ENCODE assay signal across 9 cellular contexts in the genomic region with DNA sequence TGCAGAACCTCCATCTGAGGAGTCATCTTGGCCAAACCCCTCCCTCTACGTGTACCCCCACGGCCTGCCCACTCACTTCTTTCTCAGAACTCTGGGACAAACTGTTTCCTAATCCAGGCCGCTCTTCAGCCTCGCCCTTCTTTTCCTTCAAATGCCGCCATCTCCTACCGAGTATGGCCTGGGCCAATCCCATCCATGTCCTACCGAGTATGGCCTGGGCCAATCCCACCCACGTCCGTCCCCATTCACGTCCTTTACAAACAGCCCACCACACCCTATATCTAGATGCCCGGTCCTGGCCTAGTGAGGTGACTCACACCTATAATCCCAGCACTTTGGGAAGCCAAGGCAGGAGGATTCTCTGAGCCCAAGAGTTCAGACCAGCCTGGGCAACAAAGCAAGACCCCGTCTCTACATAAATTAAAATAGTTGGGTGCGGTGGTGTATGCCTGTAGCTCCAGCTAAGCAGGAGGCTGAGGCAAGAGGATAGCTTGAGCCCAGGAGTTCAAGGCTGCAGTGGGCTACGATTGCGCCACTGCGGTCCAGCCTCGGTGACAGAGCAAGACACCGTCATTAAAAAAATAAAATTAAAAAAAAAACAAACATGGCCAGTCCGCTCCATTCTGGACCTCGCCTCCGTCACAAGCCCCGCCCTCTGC. TPM values are rescaled to one million over a fixed set of nuclear protein-coding genes. Genes with fewer than 3 reads are reported as not detected.
DNase-seq lines count a peak whose midpoint lies in the region; ATAC-seq and TF ChIP-seq lines count a peak whose summit lies in the region.
"Had no signal": no experiment of that assay in that cellular context is flagged by ENCODE, and none has a peak within 500 bp of the region (broad histone marks: within the 10 kb centered on the region; RNA-seq: fewer than 3 reads in every experiment).

No MANE protein-coding gene starts in this region.

- H3K27me3 ChIP-seq in KMS-11 (ENCODE audit: insufficient read depth, low read depth) (no peaks in the 10 kb centered on the region), aorta (ENCODE audit: control insufficient read depth in 1 of 2, insufficient read depth in 2 of 2, low read length in 1 of 2) (no peaks in the 10 kb centered on the region)
- no peaks in the 10 kb centered on the region for H3K27me3 ChIP-seq in naive thymus-derived CD4-positive, alpha-beta T cell (ENCODE audit: control insufficient read depth in 2 of 2, insufficient read depth in 2 of 2, low read length in 2 of 2)

- H3K4me1 Mint-ChIP-seq in naive thymus-derived CD4-positive, alpha-beta T cell: peaks cover 10 to 22% (median 16%) of the 10 kb centered on the region in 7 donors

- no peak overlapping the region for H3K27ac ChIP-seq in KMS-11
- H3K27ac ChIP-seq in cingulate gyrus (ENCODE audit: low read depth, low read length): peak overlapping the region; percentile 55
- H3K27ac ChIP-seq in naive thymus-derived CD4-positive, alpha-beta T cell (ENCODE audit: low read depth, low read length): peak overlapping the region; percentile 79
- no peak overlapping the region for H3K27ac ChIP-seq in aorta (ENCODE audit: low read depth in 1 of 2, low read length in 2 of 2)

- H3K4me3 Mint-ChIP-seq in naive thymus-derived CD4-positive, alpha-beta T cell: peak overlapping the region; percentile 89 to 100 (median 97)

- DNase-seq in AG04449 (ENCODE audit: low read depth, low spot score) (no peak), aorta (no peak), NCI-H2227 (lab: John Stamatoyannopoulos, UW; ENCODE audit: unreplicated experiment) (no peak), NCI-H82 treated with DMSO at 0.1 percent for 48 hours (lab: John Stamatoyannopoulos, UW; ENCODE audit: unreplicated experiment) (no peak)
- DNase-seq in naive thymus-derived CD4-positive, alpha-beta T cell: no peak

- no peaks in the 10 kb centered on the region for H3K9me3 ChIP-seq in naive thymus-derived CD4-positive, alpha-beta T cell (ENCODE audit: control insufficient read depth in 2 of 3, low read length in 3 of 3)
- no peaks in the 10 kb centered on the region for H3K9me3 ChIP-seq in aorta (ENCODE audit: control insufficient read depth, low read length)

- no peak overlapping the region for H3K9ac ChIP-seq in KMS-11

- H3K4me3 ChIP-seq in AG04449 (ENCODE audit: low read depth, low read length) (peak overlapping the region; percentile 75), KMS-11 (IDR thresholded peaks at IDR 0.05; ENCODE audit: insufficient read depth, low read depth, low read length) (no peak overlapping the region), aorta (ENCODE audit: low read length in 2 of 2) (no peak overlapping the region)
- H3K4me3 ChIP-seq in naive thymus-derived CD4-positive, alpha-beta T cell (ENCODE audit: low read length): peak overlapping the region; percentile 86

- H3K9me3 Mint-ChIP-seq in naive thymus-derived CD4-positive, alpha-beta T cell: no peaks in the 10 kb centered on the region

- peak overlapping the region; percentile 22 to 96 (median 93) for H3K27ac Mint-ChIP-seq in naive thymus-derived CD4-positive, alpha-beta T cell

- no peak for ATAC-seq in naive thymus-derived CD4-positive, alpha-beta T cell
- no peak for ATAC-seq in aorta (ENCODE audit: low FRiP score)
- ATAC-seq in activated CD4-positive, CD25-positive, alpha-beta regulatory T cell treated with anti-CD3 and anti-CD28 coated beads, Interleukin-2, amount 50 U/mL, for 24 hours: no peak

- H3K36me3 Mint-ChIP-seq in naive thymus-derived CD4-positive, alpha-beta T cell: peaks cover 0 to 2% (median 0%) of the 10 kb centered on the region in 5 donors

- CTCF ChIA-PET in AG04449 (lab: Yijun Ruan, JAX): interaction anchor here (0.7 to 1.7 kb wide), 4 partner anchors 10 to 75 kb away, joined by 3 to 23 read pairs (median 4); no protein-coding TSS in a partner anchor
- CTCF ChIA-PET in naive thymus-derived CD4-positive, alpha-beta T cell (lab: Charles Lee): interaction anchor here (0.9 to 1.1 kb wide), 3 partner anchors 11 to 66 kb away, joined by 3 read pairs; a partner anchor contains a TSS

- no peaks in the 10 kb centered on the region for H4K20me1 ChIP-seq in KMS-11 (ENCODE audit: insufficient read depth)

- POLR2A ChIA-PET in AG04449 (lab: Yijun Ruan, JAX): interaction anchor here (0.7 to 1.1 kb wide), 3 partner anchors 66 to 82 kb away, joined by 3 to 4 read pairs (median 3); a partner anchor contains a TSS
- POLR2A ChIA-PET in naive thymus-derived CD4-positive, alpha-beta T cell (lab: Charles Lee): interaction anchor here (0.9 to 1.1 kb wide), 3 partner anchors 10 to 66 kb away, joined by 4 to 7 read pairs (median 4); a partner anchor contains a TSS

- H3K4me1 ChIP-seq in KMS-11 (ENCODE audit: low read depth, poor library complexity, severe bottlenecking): no peaks in the 10 kb centered on the region
- H3K4me1 ChIP-seq in naive thymus-derived CD4-positive, alpha-beta T cell (ENCODE audit: control insufficient read depth in 2 of 2, insufficient read depth in 2 of 2, low read length in 2 of 2): peaks cover 6 to 7% of the 10 kb centered on the region in 2 donors
- H3K4me1 ChIP-seq in aorta (ENCODE audit: control insufficient read depth in 1 of 2, insufficient read depth in 2 of 2, low read length in 2 of 2): no peaks in the 10 kb centered on the region

- H3K4me2 ChIP-seq in KMS-11: peak overlapping the region; percentile 77; the same call in 1 of the 2 replicates

- H2AFZ ChIP-seq in KMS-11 (ENCODE audit: low read depth): no peak overlapping the region

- TF ChIP-seq CTCF in AG04449 (IDR thresholded peaks at IDR 0.05; ENCODE audit: insufficient read depth, low read length, missing control alignments) (no peak), KMS-11 (conservative IDR thresholded peaks at IDR 0.05; ENCODE audit: low read depth, low read length) (no peak)

- intact Hi-C loops in naive thymus-derived CD4-positive, alpha-beta T cell (cut with micrococcal nuclease): loop anchor here in 1 of 2 donors (5.0 kb wide), 2 partner anchors 445 to 1185 kb away; a partner anchor contains a TSS
- intact Hi-C loops in aorta (cut with DNase I): loop anchor here in 1 of 2 donors (10.0 kb wide), 1 partner anchor 1333 kb away; no protein-coding TSS in a partner anchor

- peaks cover 0 to 2% (median 0%) of the 10 kb centered on the region in 5 donors for H3K27me3 Mint-ChIP-seq in naive thymus-derived CD4-positive, alpha-beta T cell

- peaks cover 5% of the 10 kb centered on the region; the same call in 1 of the 2 replicates for H3K79me2 ChIP-seq in KMS-11 (ENCODE audit: insufficient read depth, low read depth)

- no peaks in the 10 kb centered on the region for H3K36me3 ChIP-seq in KMS-11 (ENCODE audit: insufficient read depth)
- peaks cover 0 to 7% (median 0%) of the 10 kb centered on the region in 3 experiments for H3K36me3 ChIP-seq in naive thymus-derived CD4-positive, alpha-beta T cell (ENCODE audit: control insufficient read depth in 2 of 3, insufficient read depth in 3 of 3, low read length in 3 of 3)
- no peaks in the 10 kb centered on the region for H3K36me3 ChIP-seq in aorta (ENCODE audit: control insufficient read depth in 1 of 2, insufficient read depth in 2 of 2, low read length in 1 of 2)

- 55 to 57% methylated on average over 22 of the region's 22 CpGs for WGBS in aorta, 2 donors

RNA-seq across cellular contexts. Expression of a gene that starts 1.0 kb away (rescaled TPM):
- 10 to 100 TPM; 23.1 to 46.3 (median 26.0) TPM for total RNA-seq in naive thymus-derived CD4-positive, alpha-beta T cell
- 100 to 1,000 TPM; 131 TPM for polyA plus RNA-seq in naive thymus-derived CD4-positive, alpha-beta T cell
- 10 to 100 TPM; 20.6 to 25.6 TPM for total RNA-seq in aorta
- 10 to 100 TPM in 1 of 2 donors, 1 to 10 TPM in 1; 2.5 to 17.8 TPM for polyA plus RNA-seq in aorta

RNA-seq across cellular contexts. Expression of a gene that starts 27.8 kb away (rescaled TPM):
- total RNA-seq in naive thymus-derived CD4-positive, alpha-beta T cell: 1 to 10 TPM in 1 of 5 experiments, under 1 TPM in 2, not detected in 2; 0.27 to 1.2 (median 0.61) TPM
- polyA plus RNA-seq in naive thymus-derived CD4-positive, alpha-beta T cell: under 1 TPM; 0.48 to 0.58 TPM
- total RNA-seq in aorta: 1 to 10 TPM; 1.0 to 9.8 TPM
- 10 to 100 TPM in 1 of 2 donors, 1 to 10 TPM in 1; 2.3 to 11.1 TPM for polyA plus RNA-seq in aorta
- total RNA-seq: HT-29 had no signal

Comparison
In these comparisons a context has a peak if more than half of its experiments do, and no peak if none do; other contexts are left out.
1. H3K4me3 ChIP-seq: peak in AG04449 (single experiment) and naive thymus-derived CD4-positive, alpha-beta T cell (single experiment); none in KMS-11 (single experiment) and aorta (0 of 2).
2. H3K27ac ChIP-seq: peak in cingulate gyrus (single experiment) and naive thymus-derived CD4-positive, alpha-beta T cell (single experiment); none in KMS-11 (single experiment) and aorta (0 of 2).